In the genomic region with DNA sequence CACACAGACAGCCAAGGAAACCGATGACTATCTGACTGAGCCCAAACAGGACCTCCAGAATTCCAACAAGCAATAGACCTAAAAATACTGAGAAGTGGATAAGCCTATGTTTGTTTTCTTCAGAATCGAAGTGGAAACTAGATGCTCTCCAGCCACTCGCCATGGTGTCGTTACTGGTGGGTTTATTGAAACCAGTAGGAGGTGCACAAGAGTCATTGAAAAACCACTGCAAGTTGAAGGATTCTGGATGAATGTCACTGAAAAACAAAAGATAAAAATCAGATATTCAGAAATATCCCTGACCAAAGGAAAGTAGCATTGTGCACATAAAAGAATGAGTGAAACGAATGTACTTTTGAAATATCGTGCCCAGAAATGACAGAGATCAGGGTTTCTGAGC, we compare ENCODE assay signal across 9 cellular contexts.
A peak's percentile ranks its signal among the peaks of the same experiment; 100 is the strongest.
DNase-seq lines count a peak whose midpoint lies in the region; ATAC-seq, FAIRE-seq and TF ChIP-seq lines count a peak whose summit lies in the region.
"Had no signal": no experiment of that assay in that cellular context is flagged by ENCODE, and none has a peak within 500 bp of the region (broad histone marks: within the 10 kb centered on the region; RNA-seq: fewer than 3 reads in every experiment).

No MANE protein-coding gene starts in this region.

- H3K4me3 ChIP-seq in LNCaP clone FGC (ENCODE audit: low read depth, low read length): no peak overlapping the region
- H3K4me3 ChIP-seq in cardiac fibroblast (replicated peaks in 1 of 2; ENCODE audit: low read depth in 2 of 2, low read length in 2 of 2): no peak overlapping the region

- H3K9me3 Mint-ChIP-seq in stimulated activated effector memory CD8-positive, alpha-beta T cell treated with anti-CD3 and anti-CD28 coated beads, Interleukin-12 subunit alpha, Interleukin-12 subunit beta, amount 100 ng/mL, for 72 hours: no peaks in the 10 kb centered on the region
- H3K9me3 Mint-ChIP-seq: T-cell had no signal

- TF ChIP-seq CTCF in LNCaP clone FGC (IDR thresholded peaks at IDR 0.05; ENCODE audit: control insufficient read depth, extremely low read depth, insufficient read depth) (peak; percentile 39), cardiac fibroblast (IDR thresholded peaks at IDR 0.05; ENCODE audit: low read depth, low read length) (peak; percentile 33)

- DNase-seq in LNCaP clone FGC (ENCODE audit: low read depth): no peak
- peak in 1 of 2 donors; percentile 52 for DNase-seq in cardiac fibroblast (ENCODE audit: low read depth in 2 of 2)
- DNase-seq in midbrain (lab: John Stamatoyannopoulos, UW): peak; percentile 20
- DNase-seq in stimulated activated effector memory CD8-positive, alpha-beta T cell treated with anti-CD3 and anti-CD28 coated beads, Interleukin-12 subunit alpha, Interleukin-12 subunit beta, amount 100 ng/mL, for 72 hours (ENCODE audit: low spot score in 2 of 2): no peak
- DNase-seq in urothelium cell line (ENCODE audit: low spot score): no peak
- DNase-seq: anterior cingulate cortex had no signal

- no peak overlapping the region for H3K27ac Mint-ChIP-seq in stimulated activated effector memory CD8-positive, alpha-beta T cell treated with anti-CD3 and anti-CD28 coated beads, Interleukin-12 subunit alpha, Interleukin-12 subunit beta, amount 100 ng/mL, for 72 hours
- H3K27ac Mint-ChIP-seq: T-cell had no signal

- peaks cover 22% of the 10 kb centered on the region for H3K36me3 Mint-ChIP-seq in stimulated activated effector memory CD8-positive, alpha-beta T cell treated with anti-CD3 and anti-CD28 coated beads, Interleukin-12 subunit alpha, Interleukin-12 subunit beta, amount 100 ng/mL, for 72 hours

- ATAC-seq in stimulated activated effector memory CD8-positive, alpha-beta T cell treated with anti-CD3 and anti-CD28 coated beads, Interleukin-12 subunit alpha, Interleukin-12 subunit beta, amount 100 ng/mL, for 72 hours: no peak
- ATAC-seq in GM21576 (IDR thresholded peaks at IDR 0.05; ENCODE audit: unreplicated experiment): no peak
- ATAC-seq: T-cell had no signal

- no peak overlapping the region for H3K4me3 Mint-ChIP-seq in stimulated activated effector memory CD8-positive, alpha-beta T cell treated with anti-CD3 and anti-CD28 coated beads, Interleukin-12 subunit alpha, Interleukin-12 subunit beta, amount 100 ng/mL, for 72 hours
- H3K4me3 Mint-ChIP-seq: T-cell had no signal

- FAIRE-seq in G401.6 (lab: Jason Lieb, UNC) (peak; percentile 34), urothelium cell line (lab: Jason Lieb, UNC) (no peak)

- H3K4me1 Mint-ChIP-seq in stimulated activated effector memory CD8-positive, alpha-beta T cell treated with anti-CD3 and anti-CD28 coated beads, Interleukin-12 subunit alpha, Interleukin-12 subunit beta, amount 100 ng/mL, for 72 hours: no peaks in the 10 kb centered on the region
